In the genomic region with DNA sequence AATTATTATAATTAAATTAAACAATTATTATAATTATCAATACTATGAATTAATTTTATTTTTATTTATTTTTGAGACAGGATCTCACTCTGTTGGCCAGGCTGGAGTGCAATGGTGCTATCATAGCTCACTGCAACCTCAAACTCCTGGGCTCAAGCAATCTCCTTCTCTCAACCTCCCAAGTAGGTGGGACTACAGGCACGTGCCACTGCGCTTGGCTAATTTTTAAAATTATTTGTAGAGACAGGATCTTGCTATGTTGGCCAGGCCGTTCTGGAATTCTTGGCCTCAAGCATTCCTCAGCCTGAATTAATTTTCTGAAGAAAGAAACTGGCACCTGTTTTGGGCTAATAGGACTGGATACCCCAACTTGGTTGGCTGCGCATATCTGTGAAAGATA, we compare ENCODE assay signal across 32 cellular contexts.
"Had no signal": no experiment of that assay in that cellular context is flagged by ENCODE, and none has a peak within 500 bp of the region (broad histone marks: within the 10 kb centered on the region; RNA-seq: fewer than 3 reads in every experiment).

No MANE protein-coding gene starts in this region.

- H3K9me3 ChIP-seq: adrenal gland, breast epithelium, Peyer's patch, SJCRH30 had no signal

- H3K4me2 ChIP-seq: KMS-11, SK-N-SH had no signal

- H3K27ac Mint-ChIP-seq: activated CD4-positive, alpha-beta memory T cell treated with anti-CD3 and anti-CD28 coated beads, Interleukin-2, amount 10 ng/mL, durations not matched to agents 7 days and 5 days; activated naive CD8-positive, alpha-beta T cell treated with anti-CD3 and anti-CD28 coated beads, Interleukin-2, amount 10 ng/mL, durations not matched to agents 7 days and 5 days; T-helper 1 cell treated with Interleukin-12 subunit alpha and Interleukin-12 subunit beta and Interleukin-4 antibody, amounts not matched to agents 30 μg/mL and 1 μg/mL, for 36 hours had no signal

- H3K36me3 ChIP-seq: breast epithelium had no signal

- H3K27me3 ChIP-seq: adrenal gland, breast epithelium, Peyer's patch, SJCRH30 had no signal

- H3K4me3 Mint-ChIP-seq: activated CD4-positive, alpha-beta memory T cell treated with anti-CD3 and anti-CD28 coated beads, Interleukin-2, amount 10 ng/mL, durations not matched to agents 7 days and 5 days; activated CD4-positive, alpha-beta T cell treated with anti-CD3 and anti-CD28 coated beads for 36 hours; activated naive CD8-positive, alpha-beta T cell treated with anti-CD3 and anti-CD28 coated beads, Interleukin-2, amount 10 ng/mL, durations not matched to agents 7 days and 5 days; T-helper 1 cell treated with Interleukin-12 subunit alpha and Interleukin-12 subunit beta and Interleukin-4 antibody, amounts not matched to agents 30 μg/mL and 1 μg/mL, for 36 hours had no signal

- H3K4me3 ChIP-seq: adrenal gland, breast epithelium, Peyer's patch, SJCRH30 had no signal

- H3K27ac ChIP-seq: breast epithelium, KMS-11, RWPE1, SJCRH30, VCaP had no signal

- H3K9me3 Mint-ChIP-seq: activated CD4-positive, alpha-beta memory T cell treated with anti-CD3 and anti-CD28 coated beads, Interleukin-2, amount 10 ng/mL, durations not matched to agents 7 days and 5 days; activated naive CD8-positive, alpha-beta T cell treated with anti-CD3 and anti-CD28 coated beads, Interleukin-2, amount 10 ng/mL, durations not matched to agents 7 days and 5 days; activated T-helper 17 cell treated with anti-CD3 and anti-CD28 coated beads, Interleukin-2, amount 50 U/mL, for 72 hours; T-helper 1 cell treated with Interleukin-12 subunit alpha and Interleukin-12 subunit beta and Interleukin-4 antibody, amounts not matched to agents 30 μg/mL and 1 μg/mL, for 36 hours had no signal

- H3K27me3 Mint-ChIP-seq: activated CD4-positive, alpha-beta memory T cell treated with anti-CD3 and anti-CD28 coated beads, Interleukin-2, amount 10 ng/mL, durations not matched to agents 7 days and 5 days; activated CD4-positive, alpha-beta T cell treated with anti-CD3 and anti-CD28 coated beads for 36 hours; activated naive CD8-positive, alpha-beta T cell treated with anti-CD3 and anti-CD28 coated beads, Interleukin-2, amount 10 ng/mL, durations not matched to agents 7 days and 5 days; activated T-helper 17 cell treated with anti-CD3 and anti-CD28 coated beads, Interleukin-2, amount 50 U/mL, for 72 hours had no signal

- ATAC-seq: activated CD4-positive, alpha-beta T cell treated with anti-CD3 and anti-CD28 coated beads for 36 hours; activated T-helper 17 cell treated with anti-CD3 and anti-CD28 coated beads, Interleukin-2, amount 50 U/mL, for 72 hours had no signal

- FAIRE-seq: TTC549 had no signal

- DNase-seq: activated CD4-positive, alpha-beta memory T cell treated with anti-CD3 and anti-CD28 coated beads, Interleukin-2, amount 10 ng/mL, durations not matched to agents 7 days and 5 days; activated CD4-positive, alpha-beta T cell treated with anti-CD3 and anti-CD28 coated beads for 36 hours; activated CD4-positive, alpha-beta T cell treated with anti-CD3 and anti-CD28 coated beads, Interleukin-2, amount 50 U/mL, for 1 hour; activated naive CD4-positive, alpha-beta T cell treated with anti-CD3 and anti-CD28 coated beads, Interleukin-2, amount 50 U/mL, for 16 hours; activated naive CD8-positive, alpha-beta T cell treated with anti-CD3 and anti-CD28 coated beads, Interleukin-2, amount 10 ng/mL, durations not matched to agents 7 days and 5 days; activated T-cell treated with anti-CD3 and anti-CD28 coated beads for 4 hours; activated T-cell treated with anti-CD3 and anti-CD28 coated beads, Interleukin-2, amount 50 U/mL, for 48 hours; adrenal gland; anterior cingulate cortex; caudate nucleus; MM.1S; NCI-H1105; NCI-H1436; NCI-H1694 treated with DMSO at 0.1 percent for 48 hours; NCI-H2029 treated with DMSO at 0.1 percent for 48 hours; NCI-H345; NCI-H510A; NCI-H526 treated with DMSO at 0.1 percent for 48 hours; NCI-H82; NK-92 treated with Interleukin-12 subunit alpha and Interleukin-12 subunit beta, amount 100 ng/mL, for 24 hours; Peyer's patch; Right ventricle myocardium superior; SJCRH30; SK-N-SH; T-helper 9 cell had no signal

- H3K4me1 ChIP-seq: breast epithelium, SJCRH30 had no signal

- H3K9me2 ChIP-seq: SK-N-SH had no signal

- H3K9ac ChIP-seq: KMS-11, SK-N-SH had no signal
